15 cellular contexts compared by ENCODE assay signal in the genomic region with DNA sequence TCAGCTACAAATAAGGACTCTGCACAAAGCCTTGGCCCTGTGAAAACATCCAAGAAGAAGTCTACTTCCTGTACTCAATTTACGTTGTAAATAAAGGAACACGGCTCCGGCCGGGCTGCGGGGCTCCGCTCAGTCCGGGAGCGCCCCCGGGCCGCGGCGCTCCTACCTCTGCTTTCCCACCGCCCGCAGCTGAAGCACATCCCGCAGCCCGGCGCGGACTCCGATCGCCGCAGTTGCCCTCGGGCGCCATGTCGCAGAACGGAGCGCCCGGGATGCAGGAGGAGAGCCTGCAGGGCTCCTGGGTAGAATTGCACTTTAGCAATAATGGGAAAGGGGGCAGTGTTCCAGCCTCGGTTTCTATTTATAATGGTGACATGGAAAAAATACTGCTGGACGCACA.
DNase-seq lines count a peak whose midpoint lies in the region; ATAC-seq, FAIRE-seq and TF ChIP-seq lines count a peak whose summit lies in the region.
"Had no signal": no experiment of that assay in that cellular context is flagged by ENCODE, and none has a peak within 500 bp of the region (broad histone marks: within the 10 kb centered on the region; RNA-seq: fewer than 3 reads in every experiment).

No MANE protein-coding gene starts in this region.

- H3K4me1 ChIP-seq in BE2C (0 out of 2 replicates have a peak, but pooled peaks cover 3% of the 10 kb centered on the region), GM23338 (ENCODE audit: insufficient read depth) (no peaks in the 10 kb centered on the region), kidney (ENCODE audit: control insufficient read depth in 1 of 2, insufficient read depth in 1 of 2, low read depth in 1 of 2, low read length in 2 of 2) (no peaks in the 10 kb centered on the region)
- H3K4me1 ChIP-seq: HAP-1 had no signal

- H3K9me2 ChIP-seq in GM23338 (ENCODE audit: insufficient read depth) = peaks cover 4% of the 10 kb centered on the region

- TF ChIP-seq CTCF in BE2C (IDR thresholded peaks at IDR 0.05; ENCODE audit: low read depth, low read length) = peak; percentile 36
- TF ChIP-seq CTCF in GM23338 (conservative IDR thresholded peaks at IDR 0.05; ENCODE audit: low read depth in 2 of 2) = no peak
- no peak for TF ChIP-seq CTCF in cardiac fibroblast (IDR thresholded peaks at IDR 0.05; ENCODE audit: low read depth, low read length)
- no peak for TF ChIP-seq CTCF in kidney (IDR thresholded peaks at IDR 0.05; ENCODE audit: borderline replicate concordance, extremely low read depth, insufficient read depth)

- no peak for TF ChIP-seq POLR2A in GM12892 (IDR thresholded peaks at IDR 0.05; ENCODE audit: low read depth, low read length)

- H3K9me3 Mint-ChIP-seq in GM23338 = peaks cover 30% of the 10 kb centered on the region

- H3K4me3 ChIP-seq in BE2C (ENCODE audit: low read depth, low read length) = peak overlapping the region; percentile 54
- no peak overlapping the region for H3K4me3 ChIP-seq in GM23338
- peak overlapping the region in 1 of 2 donors; percentile 32 for H3K4me3 ChIP-seq in cardiac fibroblast (replicated peaks in 1 of 2; ENCODE audit: low read depth in 2 of 2, low read length in 2 of 2)
- H3K4me3 ChIP-seq in kidney (ENCODE audit: low read length in 2 of 2) = no peak overlapping the region
- H3K4me3 ChIP-seq: HAP-1 had no signal

- H3K36me3 Mint-ChIP-seq in GM23338 (ENCODE audit: low read depth) = no peaks in the 10 kb centered on the region
- H3K36me3 Mint-ChIP-seq: CD8-positive, alpha-beta T cell had no signal

- no peak overlapping the region for H2AFZ ChIP-seq in GM23338

- intact Hi-C loops in kidney (cut with DNase I) = no loop called here

- H3K27ac Mint-ChIP-seq in GM23338 = no peak overlapping the region
- H3K27ac Mint-ChIP-seq: B cell; CD8-positive, alpha-beta T cell had no signal

- H3F3A ChIP-seq in GM23338 (replicated peaks; ENCODE audit: low read depth) = no peaks in the 10 kb centered on the region

- H3K9me3 ChIP-seq in BE2C (no peaks in the 10 kb centered on the region), kidney (ENCODE audit: control insufficient read depth in 1 of 2, low read length in 2 of 2) (peaks cover 2 to 6% of the 10 kb centered on the region in 2 donors)
- H3K9me3 ChIP-seq: HAP-1 had no signal

- no peak overlapping the region for H3K4me2 ChIP-seq in GM23338

- DNase-seq in BE2C (peak; percentile 53), GM23338 (ENCODE audit: low spot score) (no peak), cardiac fibroblast (ENCODE audit: low read depth in 2 of 2) (peak; percentile 5), medulla oblongata (ENCODE audit: extremely low spot score) (peak; percentile 10), GM12892 (ENCODE audit: insufficient read length) (no peak), kidney (no peak), RCC 7860 (ENCODE audit: low spot score) (no peak)
- DNase-seq: CD8-positive, alpha-beta T cell; NCI-H1417 treated with DMSO at 0.1 percent for 48 hours; NCI-H2029 treated with DMSO at 0.1 percent for 48 hours; NCI-H526 had no signal

- H3K79me2 ChIP-seq in GM23338 (replicated peaks; ENCODE audit: insufficient read depth) = no peaks in the 10 kb centered on the region

- H3K27ac ChIP-seq in GM23338 (ENCODE audit: low read depth) = no peak overlapping the region
- no peak overlapping the region for H3K27ac ChIP-seq in kidney (ENCODE audit: low read depth in 2 of 2, low read length in 2 of 2)

- H3K4me1 Mint-ChIP-seq in GM23338 = no peaks in the 10 kb centered on the region
- H3K4me1 Mint-ChIP-seq: B cell had no signal

- no peaks in the 10 kb centered on the region for H3K27me3 ChIP-seq in BE2C
- no peaks in the 10 kb centered on the region for H3K27me3 ChIP-seq in GM23338 (ENCODE audit: insufficient read depth)

- H3K36me3 ChIP-seq in BE2C (no peaks in the 10 kb centered on the region), GM23338 (ENCODE audit: insufficient read depth) (no peaks in the 10 kb centered on the region), kidney (ENCODE audit: control insufficient read depth in 1 of 2, insufficient read depth in 2 of 2, low read length in 2 of 2) (no peaks in the 10 kb centered on the region)
- H3K36me3 ChIP-seq: HAP-1 had no signal

- no peak overlapping the region for H3K4me3 Mint-ChIP-seq in GM23338
- H3K4me3 Mint-ChIP-seq: B cell; CD8-positive, alpha-beta T cell had no signal

- H3K9ac ChIP-seq in kidney (ENCODE audit: low read length in 2 of 2) = no peak overlapping the region

- H4K20me1 ChIP-seq in GM23338 (replicated peaks; ENCODE audit: insufficient read depth) = no peaks in the 10 kb centered on the region

- H3K27me3 Mint-ChIP-seq in GM23338 (ENCODE audit: insufficient read depth, low read depth, poor library complexity) = peaks cover 5% of the 10 kb centered on the region
- H3K27me3 Mint-ChIP-seq: B cell had no signal

- peak; percentile 84 for ATAC-seq in GM23338
- no peak for ATAC-seq in esophagus mucosa
- ATAC-seq: CD8-positive, alpha-beta T cell had no signal

- no peak for FAIRE-seq in GM12892 (lab: Jason Lieb, UNC)
- no peak for FAIRE-seq in kidney (lab: Jason Lieb, UNC)
- FAIRE-seq in RCC 7860 (lab: Jason Lieb, UNC) = no peak
- FAIRE-seq: D721Med had no signal

TF ChIP-seq in GM23338, 12 proteins besides CTCF, POLR2A, EP300 and RAD21:
- no peak for TF ChIP-seq STAT1 (IDR thresholded peaks at IDR 0.05; ENCODE audit: unreplicated experiment)

Comparison
In these comparisons a context has a peak if more than half of its experiments do, and no peak if none do; other contexts are left out.
1. DNase-seq: peak in BE2C (single experiment), cardiac fibroblast (2 of 2) and medulla oblongata (single experiment); none in GM23338 (single experiment), GM12892 (single experiment), kidney (single experiment) and RCC 7860 (single experiment).